ENCODE assay signal across 1 cellular context in the genomic region with DNA sequence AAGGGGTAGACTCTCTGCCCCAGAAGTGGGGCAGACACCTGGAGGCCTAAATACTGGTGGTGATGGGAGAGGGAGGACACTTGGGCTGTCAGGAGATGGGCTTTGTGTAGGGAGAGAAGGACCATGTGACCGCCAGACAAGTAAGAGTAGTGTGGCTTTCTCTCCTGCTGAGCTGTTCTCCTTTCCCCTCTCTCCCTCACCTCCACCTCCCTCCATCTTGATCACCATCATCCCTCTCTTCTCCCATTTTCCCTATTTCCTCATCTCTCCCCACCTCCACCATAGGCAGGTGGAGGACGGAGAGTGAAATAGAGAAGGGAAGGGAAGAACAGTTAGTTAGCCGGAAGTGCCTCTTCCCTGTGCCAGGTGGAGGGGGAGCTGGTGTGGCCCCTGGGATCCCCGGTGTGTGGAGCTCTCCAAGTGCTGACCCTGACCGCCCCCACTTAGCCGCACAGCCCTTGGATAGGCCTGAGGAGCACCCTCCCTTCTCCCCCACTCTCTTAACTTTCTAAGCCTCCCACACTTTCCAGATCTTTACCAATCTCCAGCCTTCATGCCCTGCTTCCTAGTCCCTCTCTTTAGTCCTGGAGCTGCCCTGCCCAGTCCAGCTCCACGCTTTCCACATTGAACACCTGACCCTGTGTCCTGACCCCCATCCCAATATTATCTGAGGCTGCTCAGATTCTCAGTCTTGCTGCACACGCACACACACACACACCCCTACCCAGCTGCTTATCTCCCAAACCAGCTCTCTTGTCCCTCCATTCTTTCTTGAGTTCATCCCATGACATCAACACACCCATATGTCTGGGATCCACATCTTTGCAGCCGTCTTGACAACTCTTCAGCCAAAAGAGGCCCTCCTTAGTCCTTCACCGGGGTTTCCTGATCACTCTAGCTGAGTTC.
TF ChIP-seq lines count a peak whose summit lies in the region.

No MANE protein-coding gene starts in this region.

TF ChIP-seq in WTC11, 78 proteins besides CTCF, POLR2A, EP300 and RAD21 (continued from another document):
- no peak; the same call in 1 of the 2 replicates for TF ChIP-seq ARID4B (CRISPR knock-in tag; IDR thresholded peaks at IDR 0.05; ENCODE audit: borderline replicate concordance)
